ENCODE assay signal across 31 cellular contexts in genomic region chr6:105855433-105855832, GRCh38.
"Had no signal": no experiment of that assay in that cellular context is flagged by ENCODE, and none has a peak within 500 bp of the region (broad histone marks: within the 10 kb centered on the region; RNA-seq: fewer than 3 reads in every experiment).

No MANE protein-coding gene starts in this region.

- H3K36me3 ChIP-seq: MG63, Peyer's patch, SJSA1 had no signal

- H3K9ac ChIP-seq: SK-N-SH had no signal

- ATAC-seq: PC-3 had no signal

- DNase-seq: Kasumi-1, KG1, MG63, NCI-H1048, NCI-H1092 treated with DMSO at 0.1 percent for 48 hours, NCI-H1105 treated with DMSO at 0.1 percent for 48 hours, NCI-H1417, NCI-H1436, NCI-H146, NCI-H1694, NCI-H187, NCI-H1930, NCI-H2029 treated with DMSO at 0.1 percent for 48 hours, NCI-H2081 treated with DMSO at 0.1 percent for 48 hours, NCI-H2107, NCI-H2171 treated with DMSO at 0.1 percent for 48 hours, NCI-H2227 treated with DMSO at 0.1 percent for 48 hours, NCI-H345, NCI-H446, NCI-H510A treated with DMSO at 0.1 percent for 48 hours, NCI-H524 treated with DMSO at 0.1 percent for 48 hours, NCI-H526 treated with DMSO at 0.1 percent for 48 hours, NCI-H82, PC-3, Peyer's patch, Right ventricle myocardium superior, RPMI8226, SHP77 treated with DMSO at 0.1 percent for 48 hours, SK-N-SH, SW 1271 had no signal

- H3K4me1 ChIP-seq: Peyer's patch, SJSA1 had no signal

- H3K4me3 ChIP-seq: MG63, Peyer's patch, SJSA1 had no signal

- H3K4me2 ChIP-seq: SK-N-SH had no signal

- H3K27ac ChIP-seq: Peyer's patch, SJSA1 had no signal

- H3K27me3 ChIP-seq: MG63, Peyer's patch, SJSA1 had no signal

- H3K9me3 ChIP-seq: MG63, Peyer's patch, SJSA1, SK-N-SH had no signal
